13 cellular contexts compared by ENCODE assay signal in genomic region chr14:68965261-68965761, GRCh38. TPM values are rescaled to one million over a fixed set of nuclear protein-coding genes. Genes with fewer than 3 reads are reported as not detected.
A peak's percentile ranks its signal among the peaks of the same experiment; 100 is the strongest.
DNase-seq lines count a peak whose midpoint lies in the region; ATAC-seq and TF ChIP-seq lines count a peak whose summit lies in the region.
"Had no signal": no experiment of that assay in that cellular context is flagged by ENCODE, and none has a peak within 500 bp of the region (broad histone marks: within the 10 kb centered on the region; RNA-seq: fewer than 3 reads in every experiment).

No MANE protein-coding gene starts in this region.

- peaks cover 25% of the 10 kb centered on the region for H3K4me1 ChIP-seq in smooth muscle cell (ENCODE audit: low read depth)
- H3K4me1 ChIP-seq: psoas muscle had no signal

- peaks cover 100% of the 10 kb centered on the region for H3K79me2 ChIP-seq in smooth muscle cell (ENCODE audit: low read depth)

- no peak for DNase-seq in HFFc6
- no peak for DNase-seq in activated naive CD8-positive, alpha-beta T cell treated with anti-CD3 and anti-CD28 coated beads for 36 hours
- peak; percentile 73 for DNase-seq in islet precursor cell
- DNase-seq in smooth muscle cell (lab: John Stamatoyannopoulos, UW; ENCODE audit: unreplicated experiment): no peak
- no peak for DNase-seq in NCI-H2196 treated with DMSO at 0.1 percent for 48 hours (lab: John Stamatoyannopoulos, UW; ENCODE audit: unreplicated experiment)
- no peak for DNase-seq in natural killer cell
- DNase-seq in NCI-H187 treated with DMSO at 0.1 percent for 48 hours (lab: John Stamatoyannopoulos, UW): no peak
- DNase-seq in COLO829 (ENCODE audit: low spot score): no peak
- DNase-seq: dermis blood vessel endothelial cell, DMS79, NCI-H1436, psoas muscle had no signal

- no peaks in the 10 kb centered on the region for H3K27me3 ChIP-seq in smooth muscle cell (ENCODE audit: low read depth)
- H3K27me3 ChIP-seq: upper lobe of left lung had no signal

- no peak overlapping the region for H3K9ac ChIP-seq in smooth muscle cell (ENCODE audit: low read depth)

- H3K9me3 Mint-ChIP-seq in HFFc6: no peaks in the 10 kb centered on the region
- H3K9me3 Mint-ChIP-seq in activated naive CD8-positive, alpha-beta T cell treated with anti-CD3 and anti-CD28 coated beads for 36 hours: no peaks in the 10 kb centered on the region
- no peaks in the 10 kb centered on the region for H3K9me3 Mint-ChIP-seq in natural killer cell

- peaks cover 37% of the 10 kb centered on the region for H3K36me3 Mint-ChIP-seq in HFFc6 (ENCODE audit: low read depth)
- H3K36me3 Mint-ChIP-seq in activated naive CD8-positive, alpha-beta T cell treated with anti-CD3 and anti-CD28 coated beads for 36 hours: peaks cover 28% of the 10 kb centered on the region
- H3K36me3 Mint-ChIP-seq in natural killer cell: no peaks in the 10 kb centered on the region

- H3K36me3 ChIP-seq in smooth muscle cell (ENCODE audit: low read depth): no peaks in the 10 kb centered on the region
- H3K36me3 ChIP-seq: upper lobe of left lung had no signal

- peak overlapping the region; percentile 29 for H3K4me2 ChIP-seq in smooth muscle cell

- H3F3A ChIP-seq in smooth muscle cell (ENCODE audit: low read depth): peaks cover 39% of the 10 kb centered on the region

- H3K27me3 Mint-ChIP-seq in HFFc6 (ENCODE audit: insufficient read depth) (peaks cover 24% of the 10 kb centered on the region), natural killer cell (ENCODE audit: low read depth in 2 of 2) (no peaks in the 10 kb centered on the region)
- no peaks in the 10 kb centered on the region for H3K27me3 Mint-ChIP-seq in activated naive CD8-positive, alpha-beta T cell treated with anti-CD3 and anti-CD28 coated beads for 36 hours

- no peak for ATAC-seq in natural killer cell
- ATAC-seq: psoas muscle had no signal

- peak overlapping the region; percentile 96 for H3K27ac ChIP-seq in smooth muscle cell (ENCODE audit: low read depth)
- H3K27ac ChIP-seq: psoas muscle had no signal

- H3K9me3 ChIP-seq in smooth muscle cell (replicated peaks; ENCODE audit: low read depth): no peaks in the 10 kb centered on the region
- H3K9me3 ChIP-seq: psoas muscle, upper lobe of left lung had no signal

- peak overlapping the region; percentile 70 for H3K27ac Mint-ChIP-seq in HFFc6
- H3K27ac Mint-ChIP-seq in activated naive CD8-positive, alpha-beta T cell treated with anti-CD3 and anti-CD28 coated beads for 36 hours: peak overlapping the region; percentile 75
- H3K27ac Mint-ChIP-seq in natural killer cell: no peak overlapping the region

- TF ChIP-seq CTCF in HFFc6 (IDR thresholded peaks at IDR 0.05) (no peak), smooth muscle cell (IDR thresholded peaks at IDR 0.05; ENCODE audit: borderline replicate concordance, insufficient read depth, poor library complexity, severe bottlenecking) (no peak), natural killer cell (IDR thresholded peaks at IDR 0.05) (no peak)

- H3K4me3 Mint-ChIP-seq in HFFc6: 0 out of 2 replicates have a peak overlapping the region, but pooled peaks have one; percentile 0
- H3K4me3 Mint-ChIP-seq in activated naive CD8-positive, alpha-beta T cell treated with anti-CD3 and anti-CD28 coated beads for 36 hours: no peak overlapping the region
- no peak overlapping the region for H3K4me3 Mint-ChIP-seq in natural killer cell

- H2AFZ ChIP-seq in smooth muscle cell (ENCODE audit: low read depth): no peak overlapping the region

- intact Hi-C loops in natural killer cell (cut with micrococcal nuclease): no loop called here

- H3K4me3 ChIP-seq in smooth muscle cell: no peak overlapping the region
- H3K4me3 ChIP-seq: psoas muscle, upper lobe of left lung had no signal

- peaks cover 100% of the 10 kb centered on the region for H4K20me1 ChIP-seq in smooth muscle cell (ENCODE audit: low read depth)

- H3K4me1 Mint-ChIP-seq in HFFc6 (ENCODE audit: low read depth) (peaks cover 100% of the 10 kb centered on the region), natural killer cell (peaks cover 11 to 28% of the 10 kb centered on the region in 2 donors)
- peaks cover 95% of the 10 kb centered on the region for H3K4me1 Mint-ChIP-seq in activated naive CD8-positive, alpha-beta T cell treated with anti-CD3 and anti-CD28 coated beads for 36 hours

RNA-seq across cellular contexts. Expression of gene ACTN1, which starts 13.8 kb away (rescaled TPM):
- 100 to 1,000 TPM; 749 to 847 (median 825) TPM for total RNA-seq in HFFc6 (2021; fragmentation: NEBNext Ultra II Directional; extraction: Animal tissue kit (Norgen Biotek cat#: 25700))
- total RNA-seq in activated naive CD8-positive, alpha-beta T cell treated with anti-CD3 and anti-CD28 coated beads for 36 hours: 100 to 1,000 TPM; 171 to 177 TPM
- total RNA-seq in smooth muscle cell (361 and 422 TPM in 2 replicates), natural killer cell (10 to 100 TPM; 14.9 to 39.5 (median 19.6) TPM)
- polyA plus RNA-seq in smooth muscle cell: 741 and 806 TPM in 2 replicates

Comparison
In these comparisons a context has a peak if more than half of its experiments do, and no peak if none do; other contexts are left out.
1. H3K27ac Mint-ChIP-seq: peak in HFFc6 (single experiment) and activated naive CD8-positive, alpha-beta T cell treated with anti-CD3 and anti-CD28 coated beads for 36 hours (single experiment); none in natural killer cell (0 of 2).